15 cellular contexts compared by ENCODE assay signal in genomic region chr3:77539677-77540076, GRCh38.
DNase-seq lines count a peak whose midpoint lies in the region; ATAC-seq and TF ChIP-seq lines count a peak whose summit lies in the region.
"Had no signal": no experiment of that assay in that cellular context is flagged by ENCODE, and none has a peak within 500 bp of the region (broad histone marks: within the 10 kb centered on the region; RNA-seq: fewer than 3 reads in every experiment).

No MANE protein-coding gene starts in this region.

- no peaks in the 10 kb centered on the region for H3K36me3 Mint-ChIP-seq in Calu3 (ENCODE audit: insufficient read depth, unreplicated experiment)
- H3K36me3 Mint-ChIP-seq: CD4-positive, alpha-beta memory T cell had no signal

- H3K4me2 ChIP-seq in osteoblast (ENCODE audit: insufficient read depth, low read length) = no peak overlapping the region
- H3K4me2 ChIP-seq: A549 had no signal

- BruUV-seq in Calu3 (replicated peaks; lab: Mats Ljungman, UMichigan) = no TSS peak

- H3K79me2 ChIP-seq in osteoblast (ENCODE audit: insufficient read depth, low read length) = no peaks in the 10 kb centered on the region

- H3K4me3 Mint-ChIP-seq in Calu3 (ENCODE audit: low read depth, unreplicated experiment) = peak overlapping the region; percentile 54
- H3K4me3 Mint-ChIP-seq: CD4-positive, alpha-beta memory T cell had no signal

- H3K27ac ChIP-seq in osteoblast (ENCODE audit: low read depth, low read length) = no peak overlapping the region
- H3K27ac ChIP-seq: A549, C4-2B had no signal

- H3K9me3 Mint-ChIP-seq in Calu3 (ENCODE audit: low read depth, unreplicated experiment) = no peaks in the 10 kb centered on the region

- no peaks in the 10 kb centered on the region for H3K27me3 Mint-ChIP-seq in Calu3 (ENCODE audit: unreplicated experiment)
- H3K27me3 Mint-ChIP-seq: CD4-positive, alpha-beta memory T cell had no signal

- H3K4me3 ChIP-seq in osteoblast (ENCODE audit: insufficient read depth, low read length) = no peak overlapping the region
- H3K4me3 ChIP-seq: A549, K562 had no signal

- DNase-seq in Calu3 (peak; percentile 8), HuH-7 (ENCODE audit: low spot score) (peak; percentile 1), glomerular visceral epithelial cell (ENCODE audit: extremely low spot score) (peak; percentile 4), osteoblast (ENCODE audit: insufficient read length, low spot score, missing footprints) (peak; percentile 4), UCSD-AML1 (lab: John Stamatoyannopoulos, UW; ENCODE audit: unreplicated experiment) (no peak)
- DNase-seq: BE2C; CD4-positive, alpha-beta memory T cell; DND-41; GDM1; HCEC 1CT had no signal

- H4K20me1 ChIP-seq in osteoblast (ENCODE audit: insufficient read depth, low read length) = no peaks in the 10 kb centered on the region

- no peaks in the 10 kb centered on the region for H3K4me1 ChIP-seq in osteoblast (ENCODE audit: insufficient read depth, low read length)
- H3K4me1 ChIP-seq: A549 had no signal

- intact Hi-C loops in Calu3 (cut with micrococcal nuclease; ENCODE audit: unreplicated experiment) = loop anchor here (10.0 kb wide), 1 partner anchor 275 kb away; no protein-coding TSS in a partner anchor

- ATAC-seq in HG02852 (IDR thresholded peaks at IDR 0.05; ENCODE audit: unreplicated experiment) = no peak
- no peak for ATAC-seq in HG03565 (IDR thresholded peaks at IDR 0.05; ENCODE audit: unreplicated experiment)
- ATAC-seq: A549, K562 had no signal

- H3K36me3 ChIP-seq in osteoblast (ENCODE audit: insufficient read depth, low read length) = no peaks in the 10 kb centered on the region
- H3K36me3 ChIP-seq: BE2C had no signal

- no peak overlapping the region for H2AFZ ChIP-seq in osteoblast (ENCODE audit: low read length)

- TF ChIP-seq CTCF in Calu3 (IDR thresholded peaks at IDR 0.05; ENCODE audit: unreplicated experiment) = no peak
- no peak for TF ChIP-seq CTCF in osteoblast (IDR thresholded peaks at IDR 0.05; ENCODE audit: extremely low read depth, low read depth, low read length)

- peaks cover 20% of the 10 kb centered on the region for H3K4me1 Mint-ChIP-seq in Calu3 (ENCODE audit: low read depth, unreplicated experiment)
- H3K4me1 Mint-ChIP-seq: CD4-positive, alpha-beta memory T cell had no signal

- no peaks in the 10 kb centered on the region for H3K27me3 ChIP-seq in osteoblast (ENCODE audit: insufficient read depth, low read length)
- H3K27me3 ChIP-seq: BE2C had no signal

- CTCF ChIA-PET in Calu3 (lab: Charles Lee) = interaction anchor here (0.6 kb wide), 1 partner anchor 1143 kb away, joined by 3 read pairs; no protein-coding TSS in a partner anchor

- H3K9me3 ChIP-seq in osteoblast (ENCODE audit: low read depth, low read length) = peaks cover 2% of the 10 kb centered on the region
- H3K9me3 ChIP-seq: A549, BE2C had no signal

- peak overlapping the region; percentile 44 for H3K27ac Mint-ChIP-seq in Calu3 (ENCODE audit: unreplicated experiment)
- H3K27ac Mint-ChIP-seq: CD4-positive, alpha-beta memory T cell had no signal
